21 cellular contexts compared by ENCODE assay signal in genomic region chr15:71997691-71998090, GRCh38.
"Had no signal": no experiment of that assay in that cellular context is flagged by ENCODE, and none has a peak within 500 bp of the region (broad histone marks: within the 10 kb centered on the region; RNA-seq: fewer than 3 reads in every experiment).

No MANE protein-coding gene starts in this region.

- H3K4me3 ChIP-seq: esophagus muscularis mucosa, heart left ventricle, ovary, prostate gland, right atrium auricular region, tibial artery had no signal

- H3K36me3 ChIP-seq: neutrophil, ovary, prostate gland had no signal

- DNase-seq: activated B cell treated with CpG ODN at 0.5 μM for 24 hours; activated CD4-positive, alpha-beta T cell treated with anti-CD3 and anti-CD28 coated beads for 36 hours; activated CD4-positive, alpha-beta T cell treated with anti-CD3 and anti-CD28 coated beads, Interleukin-2, amount 50 U/mL, for 4 hours; activated effector memory CD4-positive, alpha-beta T cell treated with Interleukin-2 at 50 U/mL for 16 hours; activated naive CD4-positive, alpha-beta T cell treated with anti-CD3 and anti-CD28 coated beads for 36 hours; activated naive CD8-positive, alpha-beta T cell treated with anti-CD3 and anti-CD28 coated beads, Interleukin-2, amount 10 ng/mL, durations not matched to agents 7 days and 5 days; activated T-cell treated with anti-CD3 and anti-CD28 coated beads, Interleukin-2, amount 50 U/mL, for 72 hours; amniotic stem cell; central memory CD4-positive, alpha-beta T cell; effector memory CD4-positive, alpha-beta T cell; heart left ventricle; left ventricle myocardium superior; ovary; stimulated activated naive CD8-positive, alpha-beta T cell treated with anti-CD3 and anti-CD28 coated beads, Interleukin-15, amount 100 ng/mL, for 72 hours; T-helper 17 cell; tibial artery had no signal

- ATAC-seq: activated CD4-positive, alpha-beta T cell treated with anti-CD3 and anti-CD28 coated beads for 36 hours; activated T-cell treated with anti-CD3 and anti-CD28 coated beads, Interleukin-2, amount 50 U/mL, for 72 hours; heart left ventricle; left ventricle myocardium superior; stimulated activated effector memory CD8-positive, alpha-beta T cell treated with anti-CD3 and anti-CD28 coated beads, Interleukin-12 subunit alpha, Interleukin-12 subunit beta, amount 100 ng/mL, for 72 hours; stimulated activated naive CD8-positive, alpha-beta T cell treated with anti-CD3 and anti-CD28 coated beads, Interleukin-15, amount 100 ng/mL, for 72 hours; T-helper 17 cell had no signal

- H3K4me1 ChIP-seq: esophagus muscularis mucosa, heart left ventricle, prostate gland, right atrium auricular region, tibial artery had no signal

- H3K27me3 ChIP-seq: esophagus muscularis mucosa, heart left ventricle, neutrophil, ovary, right atrium auricular region, tibial artery had no signal

- H3K27ac ChIP-seq: esophagus muscularis mucosa, heart left ventricle, neutrophil, ovary, prostate gland, right atrium auricular region, tibial artery had no signal

- H3K9me3 ChIP-seq: esophagus muscularis mucosa, heart left ventricle, neutrophil, ovary, prostate gland, right atrium auricular region, tibial artery had no signal
